Comparison of ENCODE assay signal across 1 cellular context in the genomic region with DNA sequence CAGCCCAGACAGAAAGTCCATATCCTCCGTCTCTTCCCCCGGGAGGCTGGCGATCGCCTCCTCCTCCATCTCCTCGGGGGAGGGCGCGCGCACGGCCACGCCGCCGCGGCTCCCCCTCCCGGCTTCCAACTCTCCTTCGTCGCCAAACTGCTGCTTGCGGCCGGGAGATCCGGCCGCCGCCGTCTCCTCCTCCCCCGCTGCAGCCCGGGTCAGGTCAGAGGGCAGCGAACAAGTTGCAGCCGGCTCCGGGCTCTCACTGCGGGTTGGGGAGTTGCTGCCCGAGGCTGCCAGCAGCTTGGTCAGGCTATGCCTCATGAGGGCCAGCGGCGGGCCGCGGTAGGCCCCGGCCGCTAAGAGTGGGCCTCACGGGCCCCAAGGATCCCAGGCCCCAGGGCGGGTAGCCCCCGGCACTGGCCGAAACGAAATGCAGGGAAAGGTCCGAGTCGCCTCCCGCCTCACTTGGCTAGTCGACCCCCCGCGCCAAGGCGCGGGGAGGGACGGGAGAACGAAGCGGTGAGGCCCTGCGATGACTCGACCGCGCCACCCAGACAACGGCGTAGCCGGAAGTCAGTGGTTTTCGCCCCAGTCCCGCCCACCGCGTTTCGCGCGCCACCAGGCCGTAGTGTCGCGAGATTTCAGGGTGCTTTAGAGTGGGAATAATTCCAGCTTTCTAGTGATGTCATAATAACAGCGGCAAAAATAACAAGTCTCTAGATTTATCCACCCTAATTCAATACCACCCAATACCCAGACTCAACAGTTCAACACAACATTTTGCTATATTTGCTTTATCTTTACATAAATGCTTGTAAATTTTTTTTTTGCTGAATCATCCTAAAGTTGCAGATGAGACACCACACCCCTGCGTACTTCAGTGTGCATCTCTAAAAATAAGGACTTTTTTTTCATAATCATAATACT.
A peak's percentile ranks its signal among the peaks of the same experiment; 100 is the strongest.
TF ChIP-seq lines count a peak whose summit lies in the region.

A gene with protein sequence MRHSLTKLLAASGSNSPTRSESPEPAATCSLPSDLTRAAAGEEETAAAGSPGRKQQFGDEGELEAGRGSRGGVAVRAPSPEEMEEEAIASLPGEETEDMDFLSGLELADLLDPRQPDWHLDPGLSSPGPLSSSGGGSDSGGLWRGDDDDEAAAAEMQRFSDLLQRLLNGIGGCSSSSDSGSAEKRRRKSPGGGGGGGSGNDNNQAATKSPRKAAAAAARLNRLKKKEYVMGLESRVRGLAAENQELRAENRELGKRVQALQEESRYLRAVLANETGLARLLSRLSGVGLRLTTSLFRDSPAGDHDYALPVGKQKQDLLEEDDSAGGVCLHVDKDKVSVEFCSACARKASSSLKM (minus strand): TSS at position 569 of the 921 bp plus-strand sequence. CDS start 254 bp downstream, at position 315.

TF ChIP-seq in HepG2, 621 proteins besides CTCF, POLR2A, EP300 and RAD21 (continued from another document and continues in another):
- TF ChIP-seq, protein P1, sequence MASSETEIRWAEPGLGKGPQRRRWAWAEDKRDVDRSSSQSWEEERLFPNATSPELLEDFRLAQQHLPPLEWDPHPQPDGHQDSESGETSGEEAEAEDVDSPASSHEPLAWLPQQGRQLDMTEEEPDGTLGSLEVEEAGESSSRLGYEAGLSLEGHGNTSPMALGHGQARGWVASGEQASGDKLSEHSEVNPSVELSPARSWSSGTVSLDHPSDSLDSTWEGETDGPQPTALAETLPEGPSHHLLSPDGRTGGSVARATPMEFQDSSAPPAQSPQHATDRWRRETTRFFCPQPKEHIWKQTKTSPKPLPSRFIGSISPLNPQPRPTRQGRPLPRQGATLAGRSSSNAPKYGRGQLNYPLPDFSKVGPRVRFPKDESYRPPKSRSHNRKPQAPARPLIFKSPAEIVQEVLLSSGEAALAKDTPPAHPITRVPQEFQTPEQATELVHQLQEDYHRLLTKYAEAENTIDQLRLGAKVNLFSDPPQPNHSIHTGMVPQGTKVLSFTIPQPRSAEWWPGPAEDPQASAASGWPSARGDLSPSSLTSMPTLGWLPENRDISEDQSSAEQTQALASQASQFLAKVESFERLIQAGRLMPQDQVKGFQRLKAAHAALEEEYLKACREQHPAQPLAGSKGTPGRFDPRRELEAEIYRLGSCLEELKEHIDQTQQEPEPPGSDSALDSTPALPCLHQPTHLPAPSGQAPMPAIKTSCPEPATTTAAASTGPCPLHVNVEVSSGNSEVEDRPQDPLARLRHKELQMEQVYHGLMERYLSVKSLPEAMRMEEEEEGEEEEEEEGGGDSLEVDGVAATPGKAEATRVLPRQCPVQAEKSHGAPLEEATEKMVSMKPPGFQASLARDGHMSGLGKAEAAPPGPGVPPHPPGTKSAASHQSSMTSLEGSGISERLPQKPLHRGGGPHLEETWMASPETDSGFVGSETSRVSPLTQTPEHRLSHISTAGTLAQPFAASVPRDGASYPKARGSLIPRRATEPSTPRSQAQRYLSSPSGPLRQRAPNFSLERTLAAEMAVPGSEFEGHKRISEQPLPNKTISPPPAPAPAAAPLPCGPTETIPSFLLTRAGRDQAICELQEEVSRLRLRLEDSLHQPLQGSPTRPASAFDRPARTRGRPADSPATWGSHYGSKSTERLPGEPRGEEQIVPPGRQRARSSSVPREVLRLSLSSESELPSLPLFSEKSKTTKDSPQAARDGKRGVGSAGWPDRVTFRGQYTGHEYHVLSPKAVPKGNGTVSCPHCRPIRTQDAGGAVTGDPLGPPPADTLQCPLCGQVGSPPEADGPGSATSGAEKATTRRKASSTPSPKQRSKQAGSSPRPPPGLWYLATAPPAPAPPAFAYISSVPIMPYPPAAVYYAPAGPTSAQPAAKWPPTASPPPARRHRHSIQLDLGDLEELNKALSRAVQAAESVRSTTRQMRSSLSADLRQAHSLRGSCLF (CRISPR knock-in tag; IDR thresholded peaks at IDR 0.05; ENCODE audit: borderline replicate concordance) = 0 out of 2 replicates have a peak, but pooled peaks have one; percentile 24
- TF ChIP-seq, protein P2, sequence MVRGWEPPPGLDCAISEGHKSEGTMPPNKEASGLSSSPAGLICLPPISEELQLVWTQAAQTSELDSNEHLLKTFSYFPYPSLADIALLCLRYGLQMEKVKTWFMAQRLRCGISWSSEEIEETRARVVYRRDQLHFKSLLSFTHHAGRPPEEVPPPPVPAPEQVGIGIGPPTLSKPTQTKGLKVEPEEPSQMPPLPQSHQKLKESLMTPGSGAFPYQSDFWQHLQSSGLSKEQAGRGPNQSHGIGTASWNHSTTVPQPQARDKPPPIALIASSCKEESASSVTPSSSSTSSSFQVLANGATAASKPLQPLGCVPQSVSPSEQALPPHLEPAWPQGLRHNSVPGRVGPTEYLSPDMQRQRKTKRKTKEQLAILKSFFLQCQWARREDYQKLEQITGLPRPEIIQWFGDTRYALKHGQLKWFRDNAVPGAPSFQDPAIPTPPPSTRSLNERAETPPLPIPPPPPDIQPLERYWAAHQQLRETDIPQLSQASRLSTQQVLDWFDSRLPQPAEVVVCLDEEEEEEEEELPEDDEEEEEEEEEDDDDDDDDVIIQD (CRISPR knock-in tag; IDR thresholded peaks at IDR 0.05; ENCODE audit: low read depth) = no peak
- peak; percentile 26 for TF ChIP-seq ZNF446 (CRISPR knock-in tag; IDR thresholded peaks at IDR 0.05)
- TF ChIP-seq IKZF1 (IDR thresholded peaks at IDR 0.05) = no peak
- peak; percentile 92 for TF ChIP-seq ELF1 (CRISPR knock-in tag; IDR thresholded peaks at IDR 0.05)
- no peak for TF ChIP-seq MIXL1 (CRISPR knock-in tag; IDR thresholded peaks at IDR 0.05)
- TF ChIP-seq REPIN1 (CRISPR knock-in tag; IDR thresholded peaks at IDR 0.05; ENCODE audit: borderline replicate concordance, low read depth) = no peak; the same call in 1 of the 2 replicates
- TF ChIP-seq DR1 (CRISPR knock-in tag; IDR thresholded peaks at IDR 0.05) = peak; percentile 74
- TF ChIP-seq SIX1 (CRISPR knock-in tag; IDR thresholded peaks at IDR 0.05; ENCODE audit: borderline replicate concordance) = no peak
- TF ChIP-seq ZNF598 (CRISPR knock-in tag; IDR thresholded peaks at IDR 0.05; ENCODE audit: borderline replicate concordance) = peak; percentile 70; the same call in 1 of the 2 replicates
- TF ChIP-seq ZFP36L1 (CRISPR knock-in tag; IDR thresholded peaks at IDR 0.05) = 0 out of 2 replicates have a peak, but pooled peaks have one; percentile 58
- no peak; the same call in 1 of the 2 replicates for TF ChIP-seq ZNF558 (CRISPR knock-in tag; IDR thresholded peaks at IDR 0.05; ENCODE audit: borderline replicate concordance)
- TF ChIP-seq HNRNPL (IDR thresholded peaks at IDR 0.05; ENCODE audit: low read depth, low read length) = peak; percentile 38; the same call in 1 of the 2 replicates
- TF ChIP-seq, protein P3, sequence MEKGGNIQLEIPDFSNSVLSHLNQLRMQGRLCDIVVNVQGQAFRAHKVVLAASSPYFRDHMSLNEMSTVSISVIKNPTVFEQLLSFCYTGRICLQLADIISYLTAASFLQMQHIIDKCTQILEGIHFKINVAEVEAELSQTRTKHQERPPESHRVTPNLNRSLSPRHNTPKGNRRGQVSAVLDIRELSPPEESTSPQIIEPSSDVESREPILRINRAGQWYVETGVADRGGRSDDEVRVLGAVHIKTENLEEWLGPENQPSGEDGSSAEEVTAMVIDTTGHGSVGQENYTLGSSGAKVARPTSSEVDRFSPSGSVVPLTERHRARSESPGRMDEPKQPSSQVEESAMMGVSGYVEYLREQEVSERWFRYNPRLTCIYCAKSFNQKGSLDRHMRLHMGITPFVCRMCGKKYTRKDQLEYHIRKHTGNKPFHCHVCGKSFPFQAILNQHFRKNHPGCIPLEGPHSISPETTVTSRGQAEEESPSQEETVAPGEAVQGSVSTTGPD (CRISPR knock-in tag; IDR thresholded peaks at IDR 0.05) = no peak; the same call in 1 of the 2 replicates
- 0 out of 2 replicates have a peak, but pooled peaks have one; percentile 50 for TF ChIP-seq ISX (CRISPR knock-in tag; conservative IDR thresholded peaks at IDR 0.05)
- TF ChIP-seq, protein P4, sequence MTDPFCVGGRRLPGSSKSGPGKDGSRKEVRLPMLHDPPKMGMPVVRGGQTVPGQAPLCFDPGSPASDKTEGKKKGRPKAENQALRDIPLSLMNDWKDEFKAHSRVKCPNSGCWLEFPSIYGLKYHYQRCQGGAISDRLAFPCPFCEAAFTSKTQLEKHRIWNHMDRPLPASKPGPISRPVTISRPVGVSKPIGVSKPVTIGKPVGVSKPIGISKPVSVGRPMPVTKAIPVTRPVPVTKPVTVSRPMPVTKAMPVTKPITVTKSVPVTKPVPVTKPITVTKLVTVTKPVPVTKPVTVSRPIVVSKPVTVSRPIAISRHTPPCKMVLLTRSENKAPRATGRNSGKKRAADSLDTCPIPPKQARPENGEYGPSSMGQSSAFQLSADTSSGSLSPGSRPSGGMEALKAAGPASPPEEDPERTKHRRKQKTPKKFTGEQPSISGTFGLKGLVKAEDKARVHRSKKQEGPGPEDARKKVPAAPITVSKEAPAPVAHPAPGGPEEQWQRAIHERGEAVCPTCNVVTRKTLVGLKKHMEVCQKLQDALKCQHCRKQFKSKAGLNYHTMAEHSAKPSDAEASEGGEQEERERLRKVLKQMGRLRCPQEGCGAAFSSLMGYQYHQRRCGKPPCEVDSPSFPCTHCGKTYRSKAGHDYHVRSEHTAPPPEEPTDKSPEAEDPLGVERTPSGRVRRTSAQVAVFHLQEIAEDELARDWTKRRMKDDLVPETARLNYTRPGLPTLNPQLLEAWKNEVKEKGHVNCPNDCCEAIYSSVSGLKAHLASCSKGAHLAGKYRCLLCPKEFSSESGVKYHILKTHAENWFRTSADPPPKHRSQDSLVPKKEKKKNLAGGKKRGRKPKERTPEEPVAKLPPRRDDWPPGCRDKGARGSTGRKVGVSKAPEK (CRISPR knock-in tag; IDR thresholded peaks at IDR 0.05; ENCODE audit: borderline replicate concordance) = no peak
- no peak for TF ChIP-seq TRIM24 (CRISPR knock-in tag; IDR thresholded peaks at IDR 0.05)
- peak; percentile 71; the same call in 1 of the 2 replicates for TF ChIP-seq CCDC6 (CRISPR knock-in tag; IDR thresholded peaks at IDR 0.05)
- peak; percentile 21; the same call in 1 of the 2 replicates for TF ChIP-seq MTA1 (CRISPR knock-in tag; IDR thresholded peaks at IDR 0.05; ENCODE audit: borderline replicate concordance)
- no peak for TF ChIP-seq ZNF562 (CRISPR knock-in tag; IDR thresholded peaks at IDR 0.05; ENCODE audit: borderline replicate concordance)
- TF ChIP-seq, protein P5, sequence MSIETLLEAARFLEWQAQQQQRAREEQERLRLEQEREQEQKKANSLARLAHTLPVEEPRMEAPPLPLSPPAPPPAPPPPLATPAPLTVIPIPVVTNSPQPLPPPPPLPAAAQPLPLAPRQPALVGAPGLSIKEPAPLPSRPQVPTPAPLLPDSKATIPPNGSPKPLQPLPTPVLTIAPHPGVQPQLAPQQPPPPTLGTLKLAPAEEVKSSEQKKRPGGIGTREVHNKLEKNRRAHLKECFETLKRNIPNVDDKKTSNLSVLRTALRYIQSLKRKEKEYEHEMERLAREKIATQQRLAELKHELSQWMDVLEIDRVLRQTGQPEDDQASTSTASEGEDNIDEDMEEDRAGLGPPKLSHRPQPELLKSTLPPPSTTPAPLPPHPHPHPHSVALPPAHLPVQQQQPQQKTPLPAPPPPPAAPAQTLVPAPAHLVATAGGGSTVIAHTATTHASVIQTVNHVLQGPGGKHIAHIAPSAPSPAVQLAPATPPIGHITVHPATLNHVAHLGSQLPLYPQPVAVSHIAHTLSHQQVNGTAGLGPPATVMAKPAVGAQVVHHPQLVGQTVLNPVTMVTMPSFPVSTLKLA (IDR thresholded peaks at IDR 0.05) = no peak
- TF ChIP-seq SNAPC2 (CRISPR knock-in tag; IDR thresholded peaks at IDR 0.05) = no peak
- TF ChIP-seq MAFF (IDR thresholded peaks at IDR 0.05; ENCODE audit: low read depth, low read length) = peak; percentile 95
- TF ChIP-seq GZF1 (CRISPR knock-in tag; IDR thresholded peaks at IDR 0.05) = peak; percentile 20; the same call in 1 of the 2 replicates
- TF ChIP-seq, protein P6, sequence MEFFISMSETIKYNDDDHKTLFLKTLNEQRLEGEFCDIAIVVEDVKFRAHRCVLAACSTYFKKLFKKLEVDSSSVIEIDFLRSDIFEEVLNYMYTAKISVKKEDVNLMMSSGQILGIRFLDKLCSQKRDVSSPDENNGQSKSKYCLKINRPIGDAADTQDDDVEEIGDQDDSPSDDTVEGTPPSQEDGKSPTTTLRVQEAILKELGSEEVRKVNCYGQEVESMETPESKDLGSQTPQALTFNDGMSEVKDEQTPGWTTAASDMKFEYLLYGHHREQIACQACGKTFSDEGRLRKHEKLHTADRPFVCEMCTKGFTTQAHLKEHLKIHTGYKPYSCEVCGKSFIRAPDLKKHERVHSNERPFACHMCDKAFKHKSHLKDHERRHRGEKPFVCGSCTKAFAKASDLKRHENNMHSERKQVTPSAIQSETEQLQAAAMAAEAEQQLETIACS (CRISPR knock-in tag; IDR thresholded peaks at IDR 0.05) = peak; percentile 61
- TF ChIP-seq PHF8 (CRISPR knock-in tag; IDR thresholded peaks at IDR 0.05) = peak; percentile 99
- no peak for TF ChIP-seq TBP (CRISPR knock-in tag; IDR thresholded peaks at IDR 0.05)
- peak; percentile 92 for TF ChIP-seq SPEN (CRISPR knock-in tag; IDR thresholded peaks at IDR 0.05; ENCODE audit: low read depth)
- TF ChIP-seq NONO (IDR thresholded peaks at IDR 0.05) = no peak
- TF ChIP-seq NONO (CRISPR knock-in tag; conservative IDR thresholded peaks at IDR 0.05) = peak; percentile 17; the same call in 1 of the 2 replicates
- TF ChIP-seq NFRKB (IDR thresholded peaks at IDR 0.05) = no peak
- no peak for TF ChIP-seq ZNF530 (CRISPR knock-in tag; IDR thresholded peaks at IDR 0.05; ENCODE audit: low read depth)
- no peak for TF ChIP-seq ZNF207 (IDR thresholded peaks at IDR 0.05; ENCODE audit: borderline replicate concordance)
- TF ChIP-seq, protein P7, sequence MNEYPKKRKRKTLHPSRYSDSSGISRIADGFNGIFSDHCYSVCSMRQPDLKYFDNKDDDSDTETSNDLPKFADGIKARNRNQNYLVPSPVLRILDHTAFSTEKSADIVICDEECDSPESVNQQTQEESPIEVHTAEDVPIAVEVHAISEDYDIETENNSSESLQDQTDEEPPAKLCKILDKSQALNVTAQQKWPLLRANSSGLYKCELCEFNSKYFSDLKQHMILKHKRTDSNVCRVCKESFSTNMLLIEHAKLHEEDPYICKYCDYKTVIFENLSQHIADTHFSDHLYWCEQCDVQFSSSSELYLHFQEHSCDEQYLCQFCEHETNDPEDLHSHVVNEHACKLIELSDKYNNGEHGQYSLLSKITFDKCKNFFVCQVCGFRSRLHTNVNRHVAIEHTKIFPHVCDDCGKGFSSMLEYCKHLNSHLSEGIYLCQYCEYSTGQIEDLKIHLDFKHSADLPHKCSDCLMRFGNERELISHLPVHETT (CRISPR knock-in tag; conservative IDR thresholded peaks at IDR 0.05) = no peak
- TF ChIP-seq, protein P8, sequence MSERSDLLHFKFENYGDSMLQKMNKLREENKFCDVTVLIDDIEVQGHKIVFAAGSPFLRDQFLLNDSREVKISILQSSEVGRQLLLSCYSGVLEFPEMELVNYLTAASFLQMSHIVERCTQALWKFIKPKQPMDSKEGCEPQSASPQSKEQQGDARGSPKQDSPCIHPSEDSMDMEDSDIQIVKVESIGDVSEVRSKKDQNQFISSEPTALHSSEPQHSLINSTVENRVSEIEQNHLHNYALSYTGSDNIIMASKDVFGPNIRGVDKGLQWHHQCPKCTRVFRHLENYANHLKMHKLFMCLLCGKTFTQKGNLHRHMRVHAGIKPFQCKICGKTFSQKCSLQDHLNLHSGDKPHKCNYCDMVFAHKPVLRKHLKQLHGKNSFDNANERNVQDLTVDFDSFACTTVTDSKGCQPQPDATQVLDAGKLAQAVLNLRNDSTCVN (CRISPR knock-in tag; IDR thresholded peaks at IDR 0.05; ENCODE audit: borderline replicate concordance) = peak; percentile 56; the same call in 1 of the 2 replicates
- no peak for TF ChIP-seq U2AF1 (optimal IDR thresholded peaks at IDR 0.05; ENCODE audit: low read depth, low read length)
